30 cellular contexts compared by ENCODE assay signal in genomic region chr5:72425995-72426394, GRCh38.
"Had no signal": no experiment of that assay in that cellular context is flagged by ENCODE, and none has a peak within 500 bp of the region (broad histone marks: within the 10 kb centered on the region; RNA-seq: fewer than 3 reads in every experiment).

No MANE protein-coding gene starts in this region.

- H3K4me3 ChIP-seq: coronary artery, esophagus muscularis mucosa, gastrocnemius medialis, heart left ventricle had no signal

- H3K4me1 ChIP-seq: foreskin keratinocyte had no signal

- H3K36me3 ChIP-seq: brain microvascular endothelial cell, esophagus muscularis mucosa, gastrocnemius medialis, heart left ventricle had no signal

- FAIRE-seq: astrocyte, bronchial epithelial cell had no signal

- H3K27me3 ChIP-seq: brain microvascular endothelial cell, esophagus muscularis mucosa, foreskin keratinocyte, gastrocnemius medialis, heart left ventricle had no signal

- DNase-seq: activated CD4-positive, alpha-beta memory T cell treated with anti-CD3 and anti-CD28 coated beads, Interleukin-2, amount 10 ng/mL, durations not matched to agents 7 days and 5 days; activated CD4-positive, alpha-beta T cell treated with anti-CD3 and anti-CD28 coated beads for 1 hour; activated CD4-positive, alpha-beta T cell treated with anti-CD3 and anti-CD28 coated beads for 4 hours; activated CD4-positive, alpha-beta T cell treated with anti-CD3 and anti-CD28 coated beads, Interleukin-2, amount 10 ng/mL, durations not matched to agents 7 days and 5 days; activated CD4-positive, alpha-beta T cell treated with anti-CD3 and anti-CD28 coated beads, Interleukin-2, amount 50 U/mL, for 4 hours; activated CD4-positive, CD25-positive, alpha-beta regulatory T cell; activated CD8-positive, alpha-beta memory T cell treated with anti-CD3 and anti-CD28 coated beads, Interleukin-2, amount 50 U/mL, for 48 hours; activated effector memory CD4-positive, alpha-beta T cell treated with Interleukin-2 at 50 U/mL for 16 hours; activated gamma-delta T cell treated with Interleukin-2 at 50 U/mL for 16 hours; activated naive CD4-positive, alpha-beta T cell treated with anti-CD3 and anti-CD28 coated beads, Interleukin-2, amount 50 U/mL, for 16 hours; activated naive CD4-positive, alpha-beta T cell treated with Interleukin-2 at 50 U/mL for 16 hours; activated T-cell treated with anti-CD3 and anti-CD28 coated beads for 4 hours; activated T-cell treated with anti-CD3 and anti-CD28 coated beads, Interleukin-2, amount 50 U/mL, for 24 hours; activated T-cell treated with anti-CD3 and anti-CD28 coated beads, Interleukin-2, amount 50 U/mL, for 72 hours; amniotic stem cell; anterior cingulate cortex; brain microvascular endothelial cell; effector CD4-positive, alpha-beta T cell; effector memory CD8-positive, alpha-beta T cell; erythroblast; foreskin keratinocyte; gastrocnemius medialis; glutamatergic neuron; heart left ventricle; T-helper 1 cell; T-helper 17 cell had no signal

- H3K27ac ChIP-seq: brain microvascular endothelial cell, foreskin keratinocyte, heart left ventricle had no signal

- H3K9me3 ChIP-seq: esophagus muscularis mucosa, gastrocnemius medialis, heart left ventricle had no signal
